9 cellular contexts compared by ENCODE assay signal in genomic region chr21:41426656-41427311, GRCh38. TPM values are rescaled to one million over a fixed set of nuclear protein-coding genes. Genes with fewer than 3 reads are reported as not detected.
DNase-seq lines count a peak whose midpoint lies in the region; ATAC-seq, FAIRE-seq and TF ChIP-seq lines count a peak whose summit lies in the region.
"Had no signal": no experiment of that assay in that cellular context is flagged by ENCODE, and none has a peak within 500 bp of the region (broad histone marks: within the 10 kb centered on the region; RNA-seq: fewer than 3 reads in every experiment).

No MANE protein-coding gene starts in this region.

- H3K27ac Mint-ChIP-seq in activated naive CD8-positive, alpha-beta T cell treated with anti-CD3 and anti-CD28 coated beads, Interleukin-2, amount 10 ng/mL, durations not matched to agents 7 days and 5 days = peak overlapping the region; percentile 98

- no peak for TF ChIP-seq CTCF in kidney (IDR thresholded peaks at IDR 0.05; ENCODE audit: borderline replicate concordance, extremely low read depth, insufficient read depth)

- no peaks in the 10 kb centered on the region for H3K9me3 ChIP-seq in kidney (ENCODE audit: control insufficient read depth in 1 of 2, low read length in 2 of 2)
- H3K9me3 ChIP-seq in stomach smooth muscle (ENCODE audit: control insufficient read depth in 2 of 2, low read length in 2 of 2) = no peaks in the 10 kb centered on the region

- H3K4me1 ChIP-seq in kidney (ENCODE audit: control insufficient read depth in 1 of 2, insufficient read depth in 1 of 2, low read depth in 1 of 2, low read length in 2 of 2) (peaks cover 2 to 12% of the 10 kb centered on the region in 2 donors), stomach smooth muscle (ENCODE audit: control insufficient read depth, insufficient read depth, low read length) (peaks cover 18% of the 10 kb centered on the region)

- intact Hi-C loops in kidney (cut with DNase I) = no loop called here

- H3K4me3 ChIP-seq in kidney (ENCODE audit: low read length in 2 of 2) (peak overlapping the region; percentile 81 to 84), stomach smooth muscle (ENCODE audit: low read length in 2 of 2) (peak overlapping the region; percentile 63 to 86)

- no peaks in the 10 kb centered on the region for H3K27me3 ChIP-seq in stomach smooth muscle (ENCODE audit: control insufficient read depth in 1 of 2, insufficient read depth in 2 of 2, low read length in 2 of 2)

- H3K36me3 Mint-ChIP-seq in activated naive CD8-positive, alpha-beta T cell treated with anti-CD3 and anti-CD28 coated beads, Interleukin-2, amount 10 ng/mL, durations not matched to agents 7 days and 5 days = peaks cover 55% of the 10 kb centered on the region

- DNase-seq in activated CD4-positive, alpha-beta T cell treated with anti-CD3 and anti-CD28 coated beads for 1 hour = peak; percentile 38
- DNase-seq in activated CD4-positive, alpha-beta T cell treated with anti-CD3 and anti-CD28 coated beads, Interleukin-2, amount 50 U/mL, for 1 hour = no peak
- DNase-seq in activated naive CD8-positive, alpha-beta T cell treated with anti-CD3 and anti-CD28 coated beads, Interleukin-2, amount 10 ng/mL, durations not matched to agents 7 days and 5 days = peak; percentile 56
- no peak for DNase-seq in kidney

- POLR2A ChIA-PET in activated naive CD8-positive, alpha-beta T cell treated with anti-CD3 and anti-CD28 coated beads, Interleukin-2, amount 10 ng/mL, durations not matched to agents 7 days and 5 days (lab: Charles Lee) = interaction anchor here (0.7 to 7.4 kb wide), 14 partner anchors 9 to 453 kb away, joined by 3 to 233 read pairs (median 11); partner anchors contain the start of genes MX2 and PRDM15

- peak overlapping the region; percentile 67 to 94 for H3K9ac ChIP-seq in kidney (ENCODE audit: low read length in 2 of 2)
- peak overlapping the region; percentile 68 to 82 for H3K9ac ChIP-seq in stomach smooth muscle (ENCODE audit: low read length in 2 of 2)

- FAIRE-seq in kidney (lab: Jason Lieb, UNC) = no peak

- H3K27me3 Mint-ChIP-seq in activated naive CD8-positive, alpha-beta T cell treated with anti-CD3 and anti-CD28 coated beads, Interleukin-2, amount 10 ng/mL, durations not matched to agents 7 days and 5 days = no peaks in the 10 kb centered on the region

- H3K9me3 Mint-ChIP-seq in activated naive CD8-positive, alpha-beta T cell treated with anti-CD3 and anti-CD28 coated beads, Interleukin-2, amount 10 ng/mL, durations not matched to agents 7 days and 5 days = no peaks in the 10 kb centered on the region

- ATAC-seq in activated naive CD8-positive, alpha-beta T cell treated with anti-CD3 and anti-CD28 coated beads, Interleukin-2, amount 10 ng/mL, durations not matched to agents 7 days and 5 days (ENCODE audit: low read depth) = peak; percentile 3
- ATAC-seq in GM21825 (IDR thresholded peaks at IDR 0.05; ENCODE audit: unreplicated experiment) (no peak), HG02798 (IDR thresholded peaks at IDR 0.05; ENCODE audit: poor library complexity, unreplicated experiment) (no peak), HG02970 (IDR thresholded peaks at IDR 0.05; ENCODE audit: low FRiP score, unreplicated experiment) (no peak)

- H3K27ac ChIP-seq in kidney (ENCODE audit: low read depth in 2 of 2, low read length in 2 of 2) = no peak overlapping the region
- peak overlapping the region; percentile 55 for H3K27ac ChIP-seq in stomach smooth muscle (ENCODE audit: low read length)
- H3K27ac ChIP-seq: C4-2B had no signal

- H3K4me1 Mint-ChIP-seq in activated naive CD8-positive, alpha-beta T cell treated with anti-CD3 and anti-CD28 coated beads, Interleukin-2, amount 10 ng/mL, durations not matched to agents 7 days and 5 days = peaks cover 67% of the 10 kb centered on the region

- peaks cover 0 to under 1% of the 10 kb centered on the region in 2 donors for H3K36me3 ChIP-seq in kidney (ENCODE audit: control insufficient read depth in 1 of 2, insufficient read depth in 2 of 2, low read length in 2 of 2)
- H3K36me3 ChIP-seq in stomach smooth muscle (ENCODE audit: control insufficient read depth in 2 of 2, insufficient read depth in 2 of 2, low read length in 2 of 2) = peaks cover 1 to 7% of the 10 kb centered on the region in 2 donors

- peak overlapping the region; percentile 97 for H3K4me3 Mint-ChIP-seq in activated naive CD8-positive, alpha-beta T cell treated with anti-CD3 and anti-CD28 coated beads, Interleukin-2, amount 10 ng/mL, durations not matched to agents 7 days and 5 days

RNA-seq across cellular contexts. Expression of gene MX1, which starts 0.7 kb away (rescaled TPM):
- 100 to 1,000 TPM; 609 to 666 TPM for total RNA-seq in activated naive CD8-positive, alpha-beta T cell treated with anti-CD3 and anti-CD28 coated beads, Interleukin-2, amount 10 ng/mL, durations not matched to agents 7 days and 5 days
- 47.4 TPM for total RNA-seq in kidney
- 22.9 TPM for polyA plus RNA-seq in kidney (ENCODE audit: insufficient read depth, low read depth, low replicate concordance)

Comparison
In these comparisons a context has a peak if more than half of its experiments do, and no peak if none do; other contexts are left out.
1. DNase-seq: peak in activated CD4-positive, alpha-beta T cell treated with anti-CD3 and anti-CD28 coated beads for 1 hour (single experiment) and activated naive CD8-positive, alpha-beta T cell treated with anti-CD3 and anti-CD28 coated beads, Interleukin-2, amount 10 ng/mL, durations not matched to agents 7 days and 5 days (single experiment); none in activated CD4-positive, alpha-beta T cell treated with anti-CD3 and anti-CD28 coated beads, Interleukin-2, amount 50 U/mL, for 1 hour (single experiment) and kidney (single experiment).
2. RNA of gene MX1, which starts 0.7 kb away (total RNA-seq): 609 to 666 TPM in activated naive CD8-positive, alpha-beta T cell treated with anti-CD3 and anti-CD28 coated beads, Interleukin-2, amount 10 ng/mL, durations not matched to agents 7 days and 5 days; 47.4 TPM in kidney (single experiment); every median in the first group is over 10 times any median in the second.